ENCODE assay signal across 30 cellular contexts in the genomic region with DNA sequence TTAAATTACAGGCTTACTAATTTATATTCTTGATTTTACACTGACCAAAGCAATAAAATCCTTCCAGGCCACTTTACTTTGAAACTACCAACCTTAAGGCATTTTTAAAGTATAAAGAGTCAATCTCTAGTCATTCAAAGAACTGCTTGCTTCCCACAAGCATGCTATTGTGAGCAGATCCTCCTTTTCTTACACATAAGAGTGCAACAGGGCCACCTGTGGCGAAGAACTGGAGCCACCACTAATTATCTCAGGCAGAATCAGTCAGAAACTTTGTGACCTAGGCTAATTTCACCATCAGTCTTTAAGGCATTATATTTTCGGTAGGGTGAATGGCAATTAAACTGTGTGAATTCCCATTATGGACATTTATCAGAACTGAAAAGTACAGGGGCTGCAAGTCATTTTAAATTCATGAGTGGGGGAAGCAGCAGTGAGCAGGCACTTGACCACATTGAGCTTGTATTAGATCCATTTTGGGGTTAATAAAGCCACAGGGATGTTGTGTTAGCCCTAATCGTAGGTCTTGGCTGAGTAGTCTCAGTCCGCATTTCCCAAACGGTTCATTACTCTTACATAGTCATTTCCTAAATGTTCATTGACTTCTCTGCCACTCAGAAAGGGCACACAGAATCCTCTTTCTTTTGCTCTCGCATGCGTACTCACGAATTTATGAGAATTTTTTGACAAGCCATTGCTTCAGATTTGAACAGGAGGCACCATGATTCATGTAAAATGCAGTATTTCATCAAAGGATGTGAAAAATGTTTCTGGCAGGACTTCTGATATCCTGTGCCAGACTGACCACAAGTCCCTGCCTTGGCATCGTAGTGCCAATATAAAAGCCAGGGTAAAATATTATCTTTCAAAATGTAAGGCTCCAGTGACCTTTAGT. TPM values are rescaled to one million over a fixed set of nuclear protein-coding genes. Genes with fewer than 3 reads are reported as not detected.
DNase-seq lines count a peak whose midpoint lies in the region; ATAC-seq, FAIRE-seq and TF ChIP-seq lines count a peak whose summit lies in the region.
"Had no signal": no experiment of that assay in that cellular context is flagged by ENCODE, and none has a peak within 500 bp of the region (broad histone marks: within the 10 kb centered on the region; RNA-seq: fewer than 3 reads in every experiment).

No MANE protein-coding gene starts in this region.

- TF ChIP-seq POLR2A in A549 (IDR thresholded peaks at IDR 0.05; ENCODE audit: low read length), result no peak

- peaks cover 7% of the 10 kb centered on the region for H3K27me3 Mint-ChIP-seq in nephron progenitor cell (ENCODE audit: low read depth, poor library complexity)
- H3K27me3 Mint-ChIP-seq in glutamatergic neuron (ENCODE audit: unreplicated experiment), result no peaks in the 10 kb centered on the region
- no peaks in the 10 kb centered on the region for H3K27me3 Mint-ChIP-seq in activated naive CD4-positive, alpha-beta T cell treated with anti-CD3 and anti-CD28 coated beads, Interleukin-2, amount 10 ng/mL, durations not matched to agents 7 days and 5 days
- H3K27me3 Mint-ChIP-seq: activated B cell treated with CpG ODN at 0.5 μM for 24 hours; natural killer cell treated with Interleukin-12 subunit alpha and Interleukin-12 subunit beta and Interleukin-15 and Interleukin-18, amount 100 ng/mL, for 72 hours; T-helper 17 cell had no signal

- no peaks in the 10 kb centered on the region for H3K9me3 ChIP-seq in A549
- H3K9me3 ChIP-seq: HAP-1, prostate gland, SJCRH30, spleen, uterus had no signal

- H3K4me3 ChIP-seq in A549, result no peak overlapping the region
- no peak overlapping the region for H3K4me3 ChIP-seq in cardiac fibroblast (replicated peaks in 1 of 2; ENCODE audit: low read depth in 2 of 2, low read length in 2 of 2)
- H3K4me3 ChIP-seq: HAP-1, prostate gland, SJCRH30, spleen, uterus had no signal

- no peak overlapping the region for H3K4me3 Mint-ChIP-seq in nephron progenitor cell
- no peak overlapping the region for H3K4me3 Mint-ChIP-seq in glutamatergic neuron (ENCODE audit: unreplicated experiment)
- no peak overlapping the region for H3K4me3 Mint-ChIP-seq in activated naive CD4-positive, alpha-beta T cell treated with anti-CD3 and anti-CD28 coated beads, Interleukin-2, amount 10 ng/mL, durations not matched to agents 7 days and 5 days
- H3K4me3 Mint-ChIP-seq: activated B cell treated with CpG ODN at 0.5 μM for 24 hours; activated CD4-positive, alpha-beta memory T cell treated with anti-CD3 and anti-CD28 coated beads for 36 hours; activated naive CD4-positive, alpha-beta T cell treated with anti-CD3 and anti-CD28 coated beads for 36 hours; CD4-positive, alpha-beta T cell; natural killer cell treated with Interleukin-12 subunit alpha and Interleukin-12 subunit beta and Interleukin-15 and Interleukin-18, amount 100 ng/mL, for 72 hours; T-helper 17 cell had no signal

- POLR2A ChIA-PET in A549 (lab: Yijun Ruan, JAX), result no interaction called here

- TF ChIP-seq CTCF in A549 (IDR thresholded peaks at IDR 0.05), result no peak
- TF ChIP-seq CTCF in cardiac fibroblast (IDR thresholded peaks at IDR 0.05; ENCODE audit: low read depth, low read length), result no peak
- TF ChIP-seq CTCF in nephron progenitor cell (IDR thresholded peaks at IDR 0.05), result no peak
- TF ChIP-seq CTCF in glutamatergic neuron (IDR thresholded peaks at IDR 0.05; ENCODE audit: partially characterized antibody, unreplicated experiment), result no peak

- CTCF ChIA-PET in A549 (lab: Yijun Ruan, JAX), result no interaction called here
- CTCF ChIA-PET in activated naive CD4-positive, alpha-beta T cell treated with anti-CD3 and anti-CD28 coated beads, Interleukin-2, amount 10 ng/mL, durations not matched to agents 7 days and 5 days (lab: Charles Lee), result no interaction called here

- DNase-seq in A549 (ENCODE audit: low read depth in 1 of 2, low spot score in 1 of 2) (no peak), cardiac fibroblast (ENCODE audit: low read depth in 2 of 2) (peak; percentile 5 to 7), nephron progenitor cell (no peak), glutamatergic neuron (no peak), NCI-H1048 (lab: John Stamatoyannopoulos, UW) (no peak)
- DNase-seq in activated naive CD4-positive, alpha-beta T cell treated with anti-CD3 and anti-CD28 coated beads, Interleukin-2, amount 10 ng/mL, durations not matched to agents 7 days and 5 days, result no peak
- DNase-seq: activated B cell treated with CpG ODN at 0.5 μM for 24 hours; activated CD4-positive, alpha-beta memory T cell treated with anti-CD3 and anti-CD28 coated beads for 36 hours; activated naive CD4-positive, alpha-beta T cell treated with anti-CD3 and anti-CD28 coated beads for 36 hours; brain microvascular endothelial cell; CD4-positive, alpha-beta T cell; cortex of kidney; DMS153; foreskin fibroblast; GF-D8; hippocampal formation; IMR-90; MV-4-11; SJCRH30; spleen; T-helper 17 cell; uterus had no signal

- H3K9me3 Mint-ChIP-seq in nephron progenitor cell, result no peaks in the 10 kb centered on the region
- no peaks in the 10 kb centered on the region for H3K9me3 Mint-ChIP-seq in glutamatergic neuron (ENCODE audit: unreplicated experiment)
- H3K9me3 Mint-ChIP-seq in activated naive CD4-positive, alpha-beta T cell treated with anti-CD3 and anti-CD28 coated beads, Interleukin-2, amount 10 ng/mL, durations not matched to agents 7 days and 5 days, result no peaks in the 10 kb centered on the region
- H3K9me3 Mint-ChIP-seq: activated B cell treated with CpG ODN at 0.5 μM for 24 hours; activated CD4-positive, alpha-beta memory T cell treated with anti-CD3 and anti-CD28 coated beads for 36 hours; activated naive CD4-positive, alpha-beta T cell treated with anti-CD3 and anti-CD28 coated beads for 36 hours; CD4-positive, alpha-beta T cell; natural killer cell treated with Interleukin-12 subunit alpha and Interleukin-12 subunit beta and Interleukin-15 and Interleukin-18, amount 100 ng/mL, for 72 hours had no signal

- H3K27ac Mint-ChIP-seq in nephron progenitor cell, result peak overlapping the region; percentile 20
- H3K27ac Mint-ChIP-seq in glutamatergic neuron (ENCODE audit: unreplicated experiment), result no peak overlapping the region
- no peak overlapping the region for H3K27ac Mint-ChIP-seq in activated naive CD4-positive, alpha-beta T cell treated with anti-CD3 and anti-CD28 coated beads, Interleukin-2, amount 10 ng/mL, durations not matched to agents 7 days and 5 days
- H3K27ac Mint-ChIP-seq: activated B cell treated with CpG ODN at 0.5 μM for 24 hours; activated CD4-positive, alpha-beta memory T cell treated with anti-CD3 and anti-CD28 coated beads for 36 hours; activated naive CD4-positive, alpha-beta T cell treated with anti-CD3 and anti-CD28 coated beads for 36 hours; CD4-positive, alpha-beta T cell; natural killer cell treated with Interleukin-12 subunit alpha and Interleukin-12 subunit beta and Interleukin-15 and Interleukin-18, amount 100 ng/mL, for 72 hours; T-helper 17 cell had no signal

- H3K4me1 ChIP-seq in A549, result no peaks in the 10 kb centered on the region
- H3K4me1 ChIP-seq: HAP-1, prostate gland, SJCRH30, spleen, uterus had no signal

- WGBS in A549 (ENCODE audit: missing lambda C conversion rate), result 53% methylated on average over 9 of the region's 9 CpGs

- TF ChIP-seq EP300 in A549 (IDR thresholded peaks at IDR 0.05), result no peak
- TF ChIP-seq EP300 in Ishikawa (IDR thresholded peaks at IDR 0.05; ENCODE audit: borderline replicate concordance), result no peak

- H3K4me1 Mint-ChIP-seq in nephron progenitor cell (no peaks in the 10 kb centered on the region), glutamatergic neuron (ENCODE audit: low read depth, unreplicated experiment) (no peaks in the 10 kb centered on the region)
- H3K4me1 Mint-ChIP-seq in activated naive CD4-positive, alpha-beta T cell treated with anti-CD3 and anti-CD28 coated beads, Interleukin-2, amount 10 ng/mL, durations not matched to agents 7 days and 5 days, result no peaks in the 10 kb centered on the region
- H3K4me1 Mint-ChIP-seq: activated B cell treated with CpG ODN at 0.5 μM for 24 hours, T-helper 17 cell had no signal

- 0 out of 3 replicates have a peak overlapping the region, but pooled peaks have one; percentile 3 for H3K4me2 ChIP-seq in A549

- no peaks in the 10 kb centered on the region for H3K36me3 Mint-ChIP-seq in nephron progenitor cell (ENCODE audit: low read depth)
- H3K36me3 Mint-ChIP-seq in glutamatergic neuron (ENCODE audit: unreplicated experiment), result no peaks in the 10 kb centered on the region
- no peaks in the 10 kb centered on the region for H3K36me3 Mint-ChIP-seq in activated naive CD4-positive, alpha-beta T cell treated with anti-CD3 and anti-CD28 coated beads, Interleukin-2, amount 10 ng/mL, durations not matched to agents 7 days and 5 days
- H3K36me3 Mint-ChIP-seq: activated CD4-positive, alpha-beta memory T cell treated with anti-CD3 and anti-CD28 coated beads for 36 hours; natural killer cell treated with Interleukin-12 subunit alpha and Interleukin-12 subunit beta and Interleukin-15 and Interleukin-18, amount 100 ng/mL, for 72 hours had no signal

- ATAC-seq in A549 (no peak), GM21526 (IDR thresholded peaks at IDR 0.05; ENCODE audit: low FRiP score, unreplicated experiment) (no peak)
- ATAC-seq: natural killer cell treated with Interleukin-12 subunit alpha and Interleukin-12 subunit beta and Interleukin-15 and Interleukin-18, amount 100 ng/mL, for 72 hours; T-helper 17 cell had no signal

- H3K27ac ChIP-seq in A549, result no peak overlapping the region
- H3K27ac ChIP-seq: brain microvascular endothelial cell, prostate gland, SJCRH30, spleen, uterus had no signal

- no peak for TF ChIP-seq RAD21 in A549 (conservative IDR thresholded peaks at IDR 0.05 in 1 of 2, IDR thresholded peaks at IDR 0.05 in 1 of 2)
- no peak for TF ChIP-seq RAD21 in Ishikawa (IDR thresholded peaks at IDR 0.05; ENCODE audit: low read depth)

- no peak for FAIRE-seq in A549 (lab: Jason Lieb, UNC)
- FAIRE-seq: endothelial cell of umbilical vein had no signal

TF ChIP-seq in A549, 52 proteins besides CTCF, POLR2A, EP300 and RAD21:
- TF ChIP-seq HDAC2 (IDR thresholded peaks at IDR 0.05), result no peak
TF ChIP-seq in A549: peak in this region for 0.

TF ChIP-seq in Ishikawa, 13 proteins besides CTCF, POLR2A, EP300 and RAD21 (continues in another document):
- TF ChIP-seq NFIC (IDR thresholded peaks at IDR 0.05), result peak; percentile 43; the same call in 1 of the 2 replicates

RNA-seq across cellular contexts. Expression of a gene that starts 39.8 kb away (rescaled TPM):
- polyA plus RNA-seq in A549 (2011; rRNA removed) (0.26 and 0.37 TPM in 2 replicates), A549 (2017; fragmentation: RNase III; extraction: RNeasy Plus Mini Kit Qiagen cat#74134 plus additional on column Dnase treatment) (0.05 to 0.07 TPM (median 0.07 TPM) in 3 replicates)
- polyA plus RNA-seq in A549 (2012; cell fraction: cytosol; rRNA removed), result 0.04 TPM in 1 of 2 replicates, not detected in the other
- 0.04 TPM in 1 of 2 replicates, not detected in the other for polyA plus RNA-seq in A549 (2012; cell fraction: nucleus; rRNA removed)
- 0.58 and 0.62 TPM in 2 replicates for polyA minus RNA-seq in A549 (2011; rRNA and poly(A)+ RNA removed)
- not detected for total RNA-seq in glutamatergic neuron (ENCODE audit: unreplicated experiment)
- total RNA-seq: activated B cell treated with CpG ODN at 0.5 μM for 24 hours; activated CD4-positive, alpha-beta memory T cell treated with anti-CD3 and anti-CD28 coated beads for 36 hours; activated naive CD4-positive, alpha-beta T cell treated with anti-CD3 and anti-CD28 coated beads for 36 hours; CD4-positive, alpha-beta T cell; endothelial cell of umbilical vein; IMR-90; mesenteric fat pad; natural killer cell treated with Interleukin-12 subunit alpha and Interleukin-12 subunit beta and Interleukin-15 and Interleukin-18, amount 100 ng/mL, for 72 hours; SJCRH30; T-helper 17 cell had no signal
- polyA plus RNA-seq: AG04450, endothelial cell of umbilical vein, IMR-90 had no signal

Comparison
In these comparisons a context has a peak if more than half of its experiments do, and no peak if none do; other contexts are left out.
1. DNase-seq: peak in cardiac fibroblast (2 of 2); none in A549 (0 of 2), nephron progenitor cell (single experiment), glutamatergic neuron (single experiment), activated naive CD4-positive, alpha-beta T cell treated with anti-CD3 and anti-CD28 coated beads, Interleukin-2, amount 10 ng/mL, durations not matched to agents 7 days and 5 days (single experiment) and NCI-H1048 (single experiment).